24 cellular contexts compared by ENCODE assay signal in the genomic region with DNA sequence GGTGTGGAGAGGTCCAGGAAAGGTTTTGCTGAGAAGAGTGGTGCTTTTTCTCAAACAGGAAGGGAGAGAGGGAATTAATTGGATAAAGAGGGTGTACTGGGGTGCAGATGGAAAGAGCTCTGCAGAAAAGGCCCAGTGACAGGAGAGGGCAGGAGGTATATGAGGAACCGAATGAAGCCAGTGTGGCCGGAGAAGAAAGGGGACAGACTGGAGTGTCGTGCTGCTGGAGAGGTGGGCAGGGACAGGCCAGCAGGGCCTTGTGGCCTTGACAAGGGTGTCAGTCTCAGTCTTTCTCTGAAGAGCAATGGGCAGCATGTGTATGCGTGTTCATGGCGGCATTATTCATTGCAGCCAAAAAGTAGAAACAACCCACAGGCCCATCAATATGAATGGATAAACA.
"Had no signal": no experiment of that assay in that cellular context is flagged by ENCODE, and none has a peak within 500 bp of the region (broad histone marks: within the 10 kb centered on the region; RNA-seq: fewer than 3 reads in every experiment).

No MANE protein-coding gene starts in this region.

- H3K9me3 Mint-ChIP-seq: dendritic cell treated with granulocyte-macrophage colony-stimulating factor and Interleukin-4, amounts not matched to agents 40 ng/mL and 50 ng/mL, for 4 days; effector memory CD8-positive, alpha-beta T cell; endodermal cell had no signal

- H3K4me1 ChIP-seq: colonic mucosa, gastroesophageal sphincter had no signal

- ATAC-seq: effector memory CD8-positive, alpha-beta T cell; esophagus mucosa; gastrocnemius medialis; gastroesophageal sphincter; heart left ventricle; heart right ventricle had no signal

- DNase-seq: colonic mucosa; cortex of kidney; dermis blood vessel endothelial cell; dorsolateral prefrontal cortex; effector CD4-positive, alpha-beta T cell; effector CD8-positive, alpha-beta T cell; effector memory CD4-positive, alpha-beta T cell; effector memory CD8-positive, alpha-beta T cell; endodermal cell; erythroblast; esophagus squamous epithelium; foreskin fibroblast; foreskin melanocyte; gastrocnemius medialis; glutamatergic neuron; head of caudate nucleus; heart left ventricle; heart right ventricle had no signal

- H3K9me3 ChIP-seq: colonic mucosa, esophagus muscularis mucosa, esophagus squamous epithelium, gastrocnemius medialis, gastroesophageal sphincter, heart left ventricle, heart right ventricle had no signal

- H3K27ac ChIP-seq: colonic mucosa, coronary artery, dorsolateral prefrontal cortex, epithelial cell of prostate, esophagus muscularis mucosa, esophagus squamous epithelium, gastrocnemius medialis, gastroesophageal sphincter, heart left ventricle, heart right ventricle had no signal

- H3K36me3 ChIP-seq: colonic mucosa had no signal

- H3K27ac Mint-ChIP-seq: dendritic cell treated with granulocyte-macrophage colony-stimulating factor and Interleukin-4, amounts not matched to agents 40 ng/mL and 50 ng/mL, for 4 days; effector memory CD8-positive, alpha-beta T cell; endodermal cell had no signal

- H3K4me3 Mint-ChIP-seq: dendritic cell treated with granulocyte-macrophage colony-stimulating factor and Interleukin-4, amounts not matched to agents 40 ng/mL and 50 ng/mL, for 4 days; effector memory CD8-positive, alpha-beta T cell; endodermal cell had no signal

- H3K27me3 ChIP-seq: colonic mucosa, dorsolateral prefrontal cortex, esophagus muscularis mucosa, esophagus squamous epithelium, gastrocnemius medialis, gastroesophageal sphincter, heart left ventricle, heart right ventricle had no signal

- H3K4me3 ChIP-seq: colonic mucosa, coronary artery, dorsolateral prefrontal cortex, esophagus muscularis mucosa, esophagus squamous epithelium, gastrocnemius medialis, gastroesophageal sphincter, heart left ventricle, heart right ventricle had no signal
